In genomic region chr3:30256474-30256873, GRCh38 we compare ENCODE assay signal across 15 cellular contexts.
"Had no signal": no experiment of that assay in that cellular context is flagged by ENCODE, and none has a peak within 500 bp of the region (broad histone marks: within the 10 kb centered on the region; RNA-seq: fewer than 3 reads in every experiment).

No MANE protein-coding gene starts in this region.

- H3K9me3 ChIP-seq: mucosa of descending colon, testis, upper lobe of right lung had no signal

- H3K27ac Mint-ChIP-seq: activated CD4-positive, alpha-beta T cell treated with anti-CD3 and anti-CD28 coated beads, Interleukin-2, amount 10 ng/mL, durations not matched to agents 7 days and 5 days; activated naive CD4-positive, alpha-beta T cell treated with anti-CD3 and anti-CD28 coated beads for 36 hours; activated T-helper 17 cell treated with anti-CD3 and anti-CD28 coated beads, Interleukin-2, amount 50 U/mL, for 72 hours; natural killer cell treated with Interleukin-12 subunit alpha and Interleukin-12 subunit beta and Interleukin-15 and Interleukin-18, amount 100 ng/mL, for 72 hours; stimulated activated naive CD8-positive, alpha-beta T cell treated with anti-CD3 and anti-CD28 coated beads, Interleukin-15, amount 100 ng/mL, for 72 hours had no signal

- H3K27me3 ChIP-seq: testis, upper lobe of right lung had no signal

- H3K4me1 ChIP-seq: testis had no signal

- ATAC-seq: activated T-helper 17 cell treated with anti-CD3 and anti-CD28 coated beads, Interleukin-2, amount 50 U/mL, for 72 hours; left colon; mucosa of descending colon; natural killer cell treated with Interleukin-12 subunit alpha and Interleukin-12 subunit beta and Interleukin-15 and Interleukin-18, amount 100 ng/mL, for 72 hours; stimulated activated naive CD8-positive, alpha-beta T cell treated with anti-CD3 and anti-CD28 coated beads, Interleukin-15, amount 100 ng/mL, for 72 hours; upper lobe of right lung had no signal

- DNase-seq: activated CD4-positive, alpha-beta T cell treated with anti-CD3 and anti-CD28 coated beads, Interleukin-2, amount 10 ng/mL, durations not matched to agents 7 days and 5 days; activated CD8-positive, alpha-beta memory T cell treated with anti-CD3 and anti-CD28 coated beads for 24 hours; activated naive CD4-positive, alpha-beta T cell treated with anti-CD3 and anti-CD28 coated beads for 36 hours; glutamatergic neuron; left colon; mucosa of descending colon; stimulated activated CD4-positive, alpha-beta T cell treated with anti-CD3 and anti-CD28 coated beads, Interleukin-15, amount 100 ng/mL, for 24 hours; stimulated activated CD4-positive, alpha-beta T cell treated with anti-CD3 and anti-CD28 coated beads, Interleukin-4, amount 100 ng/mL, for 24 hours; stimulated activated naive CD8-positive, alpha-beta T cell treated with anti-CD3 and anti-CD28 coated beads, Interleukin-15, amount 100 ng/mL, for 72 hours; T-helper 1 cell; testis; upper lobe of right lung had no signal

- H3K9me3 Mint-ChIP-seq: activated T-helper 17 cell treated with anti-CD3 and anti-CD28 coated beads, Interleukin-2, amount 50 U/mL, for 72 hours had no signal

- H3K4me3 Mint-ChIP-seq: activated CD4-positive, alpha-beta T cell treated with anti-CD3 and anti-CD28 coated beads, Interleukin-2, amount 10 ng/mL, durations not matched to agents 7 days and 5 days; activated naive CD4-positive, alpha-beta T cell treated with anti-CD3 and anti-CD28 coated beads for 36 hours; activated T-helper 17 cell treated with anti-CD3 and anti-CD28 coated beads, Interleukin-2, amount 50 U/mL, for 72 hours; natural killer cell treated with Interleukin-12 subunit alpha and Interleukin-12 subunit beta and Interleukin-15 and Interleukin-18, amount 100 ng/mL, for 72 hours; stimulated activated naive CD8-positive, alpha-beta T cell treated with anti-CD3 and anti-CD28 coated beads, Interleukin-15, amount 100 ng/mL, for 72 hours had no signal

- H3K4me3 ChIP-seq: lung, mucosa of descending colon, testis, upper lobe of right lung had no signal

- H3K36me3 ChIP-seq: upper lobe of right lung had no signal

- H3K36me3 Mint-ChIP-seq: natural killer cell treated with Interleukin-12 subunit alpha and Interleukin-12 subunit beta and Interleukin-15 and Interleukin-18, amount 100 ng/mL, for 72 hours had no signal

- H3K27ac ChIP-seq: testis, upper lobe of right lung had no signal

- H3K4me1 Mint-ChIP-seq: activated CD4-positive, alpha-beta T cell treated with anti-CD3 and anti-CD28 coated beads, Interleukin-2, amount 10 ng/mL, durations not matched to agents 7 days and 5 days; activated T-helper 17 cell treated with anti-CD3 and anti-CD28 coated beads, Interleukin-2, amount 50 U/mL, for 72 hours; stimulated activated naive CD8-positive, alpha-beta T cell treated with anti-CD3 and anti-CD28 coated beads, Interleukin-15, amount 100 ng/mL, for 72 hours had no signal

- H3K27me3 Mint-ChIP-seq: activated CD4-positive, alpha-beta T cell treated with anti-CD3 and anti-CD28 coated beads, Interleukin-2, amount 10 ng/mL, durations not matched to agents 7 days and 5 days; activated T-helper 17 cell treated with anti-CD3 and anti-CD28 coated beads, Interleukin-2, amount 50 U/mL, for 72 hours; stimulated activated naive CD8-positive, alpha-beta T cell treated with anti-CD3 and anti-CD28 coated beads, Interleukin-15, amount 100 ng/mL, for 72 hours had no signal
